Comparison of ENCODE assay signal across 1 cellular context in the genomic region with DNA sequence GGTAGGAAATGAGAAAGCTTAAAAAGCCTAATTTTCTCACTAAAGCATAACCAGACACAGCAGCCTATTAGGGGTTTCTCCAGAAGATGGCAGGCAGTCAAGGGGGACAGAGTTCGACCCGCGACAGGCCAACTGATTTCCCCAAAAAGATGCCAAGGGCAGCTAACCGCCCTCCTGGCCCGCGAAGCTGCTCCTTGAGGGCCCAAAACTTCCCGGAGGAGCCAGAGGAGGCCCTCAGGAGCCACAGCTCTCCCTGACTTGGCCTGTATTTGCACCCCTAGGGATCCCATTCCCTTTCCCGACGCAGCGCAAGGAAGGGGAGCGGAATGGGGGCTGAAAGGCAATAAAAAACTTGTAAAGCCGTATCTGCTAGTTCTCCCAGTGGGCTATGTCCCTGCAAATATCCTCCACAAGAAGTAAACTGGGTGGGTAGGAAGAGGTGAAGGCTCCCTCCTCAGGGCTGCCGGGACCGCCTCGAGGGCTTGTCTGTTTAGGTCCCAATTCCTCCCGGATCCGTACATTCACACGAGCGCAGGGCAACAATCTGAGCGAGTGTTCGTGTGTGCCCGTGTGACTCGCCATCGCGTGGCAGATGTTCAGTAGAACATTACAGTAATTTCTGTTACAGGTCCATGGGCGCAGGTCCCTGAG.
TF ChIP-seq lines count a peak whose summit lies in the region.

No MANE protein-coding gene starts in this region.

TF ChIP-seq in HepG2, 621 proteins besides CTCF, POLR2A, EP300 and RAD21 (continued from another document and continues in another):
- no peak; the same call in 1 of the 2 replicates for TF ChIP-seq ETV6 (CRISPR knock-in tag; conservative IDR thresholded peaks at IDR 0.05)
- TF ChIP-seq NFE2L1 (CRISPR knock-in tag; IDR thresholded peaks at IDR 0.05; ENCODE audit: borderline replicate concordance): 0 out of 2 replicates have a peak, but pooled peaks have one; percentile 54
- no peak for TF ChIP-seq CHD2 (IDR thresholded peaks at IDR 0.05; ENCODE audit: low read depth, low read length)
- peak; percentile 76 for TF ChIP-seq PRPF4 (IDR thresholded peaks at IDR 0.05; ENCODE audit: low read depth, low read length, poor library complexity, severe bottlenecking)
- no peak for TF ChIP-seq ZNF674 (CRISPR knock-in tag; IDR thresholded peaks at IDR 0.05; ENCODE audit: low read depth)
- no peak for TF ChIP-seq ZNF747 (CRISPR knock-in tag; IDR thresholded peaks at IDR 0.05; ENCODE audit: borderline replicate concordance)
- 0 out of 4 replicates have a peak, but pooled peaks of 1 of the 2 experiments have one; percentile 1 for TF ChIP-seq MAFK (conservative IDR thresholded peaks at IDR 0.05 in 1 of 2, IDR thresholded peaks at IDR 0.05 in 1 of 2; ENCODE audit: low read length in 2 of 2)
- TF ChIP-seq, protein P1, sequence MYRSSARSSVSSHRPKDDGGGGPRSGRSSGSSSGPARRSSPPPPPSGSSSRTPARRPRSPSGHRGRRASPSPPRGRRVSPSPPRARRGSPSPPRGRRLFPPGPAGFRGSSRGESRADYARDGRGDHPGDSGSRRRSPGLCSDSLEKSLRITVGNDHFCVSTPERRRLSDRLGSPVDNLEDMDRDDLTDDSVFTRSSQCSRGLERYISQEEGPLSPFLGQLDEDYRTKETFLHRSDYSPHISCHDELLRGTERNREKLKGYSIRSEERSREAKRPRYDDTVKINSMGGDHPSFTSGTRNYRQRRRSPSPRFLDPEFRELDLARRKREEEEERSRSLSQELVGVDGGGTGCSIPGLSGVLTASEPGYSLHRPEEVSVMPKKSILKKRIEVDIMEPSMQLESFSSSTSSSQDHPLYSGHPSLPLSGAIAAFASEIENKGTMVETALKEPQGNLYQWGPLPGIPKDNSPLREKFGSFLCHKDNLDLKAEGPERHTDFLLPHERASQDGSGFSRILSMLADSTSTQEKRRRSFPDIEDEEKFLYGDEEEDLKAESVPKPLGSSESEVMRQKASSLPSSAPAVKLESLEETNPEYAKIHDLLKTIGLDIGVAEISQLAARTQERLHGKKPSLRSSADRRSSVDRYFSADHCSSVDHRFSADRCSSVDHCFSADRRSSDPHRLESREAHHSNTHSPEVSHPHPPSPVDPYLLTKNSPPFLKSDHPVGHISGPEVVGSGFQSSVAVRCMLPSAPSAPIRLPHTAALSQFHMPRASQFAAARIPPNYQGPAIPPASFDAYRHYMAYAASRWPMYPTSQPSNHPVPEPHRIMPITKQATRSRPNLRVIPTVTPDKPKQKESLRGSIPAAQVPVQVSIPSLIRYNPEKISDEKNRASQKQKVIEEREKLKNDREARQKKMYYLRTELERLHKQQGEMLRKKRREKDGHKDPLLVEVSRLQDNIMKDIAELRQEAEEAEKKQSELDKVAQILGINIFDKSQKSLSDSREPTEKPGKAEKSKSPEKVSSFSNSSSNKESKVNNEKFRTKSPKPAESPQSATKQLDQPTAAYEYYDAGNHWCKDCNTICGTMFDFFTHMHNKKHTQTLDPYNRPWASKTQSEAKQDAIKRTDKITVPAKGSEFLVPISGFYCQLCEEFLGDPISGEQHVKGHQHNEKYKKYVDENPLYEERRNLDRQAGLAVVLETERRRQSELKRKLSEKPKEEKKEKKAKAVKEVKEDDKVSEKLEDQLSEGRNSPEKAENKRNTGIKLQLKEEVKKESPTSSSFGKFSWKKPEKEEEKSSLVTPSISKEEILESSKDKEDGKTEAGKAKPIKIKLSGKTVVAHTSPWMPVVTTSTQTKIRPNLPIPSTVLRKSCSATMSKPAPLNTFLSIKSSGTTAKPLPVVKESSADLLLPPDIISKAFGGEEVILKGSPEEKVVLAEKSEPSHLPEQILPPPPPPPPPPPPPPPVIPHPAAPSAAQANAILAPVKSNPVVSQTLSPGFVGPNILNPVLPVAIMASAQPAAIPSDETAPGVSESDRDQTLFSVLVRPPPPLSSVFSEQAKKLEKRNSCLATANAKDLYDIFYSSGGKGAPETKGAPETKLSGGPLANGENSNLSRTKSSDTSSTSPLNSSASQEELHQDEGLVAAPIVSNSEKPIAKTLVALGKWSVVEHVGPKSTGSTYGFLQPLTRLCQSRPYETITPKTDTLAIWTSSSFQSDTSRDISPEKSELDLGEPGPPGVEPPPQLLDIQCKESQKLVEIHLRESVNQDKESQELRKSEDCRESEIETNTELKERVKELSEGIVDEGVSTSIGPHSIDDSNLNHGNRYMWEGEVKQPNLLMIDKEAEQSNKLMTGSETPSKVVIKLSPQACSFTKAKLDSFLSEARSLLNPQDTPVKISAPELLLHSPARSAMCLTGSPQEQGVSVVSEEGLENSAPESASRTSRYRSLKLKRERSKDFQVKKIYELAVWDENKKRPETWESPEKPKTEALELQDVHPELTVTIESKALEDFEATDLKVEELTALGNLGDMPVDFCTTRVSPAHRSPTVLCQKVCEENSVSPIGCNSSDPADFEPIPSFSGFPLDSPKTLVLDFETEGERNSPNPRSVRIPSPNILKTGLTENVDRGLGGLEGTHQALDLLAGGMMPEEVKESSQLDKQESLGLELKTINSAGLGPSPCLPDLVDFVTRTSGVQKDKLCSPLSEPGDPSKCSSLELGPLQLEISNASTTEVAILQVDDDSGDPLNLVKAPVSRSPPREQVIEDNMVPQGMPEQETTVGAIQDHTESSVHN (CRISPR knock-in tag; IDR thresholded peaks at IDR 0.05): peak; percentile 78; the same call in 1 of the 2 replicates
- TF ChIP-seq DPF2 (CRISPR knock-in tag; IDR thresholded peaks at IDR 0.05; ENCODE audit: borderline replicate concordance, low read depth): no peak
- TF ChIP-seq FOXC1 (CRISPR knock-in tag; IDR thresholded peaks at IDR 0.05; ENCODE audit: borderline replicate concordance): no peak
- TF ChIP-seq ZNF225 (CRISPR knock-in tag; IDR thresholded peaks at IDR 0.05): no peak
- TF ChIP-seq RFX1 (IDR thresholded peaks at IDR 0.05): no peak
- TF ChIP-seq ELF1 (CRISPR knock-in tag; IDR thresholded peaks at IDR 0.05): no peak
- TF ChIP-seq PAF1 (CRISPR knock-in tag; IDR thresholded peaks at IDR 0.05): peak; percentile 41; the same call in 1 of the 2 replicates
- TF ChIP-seq, protein P2, sequence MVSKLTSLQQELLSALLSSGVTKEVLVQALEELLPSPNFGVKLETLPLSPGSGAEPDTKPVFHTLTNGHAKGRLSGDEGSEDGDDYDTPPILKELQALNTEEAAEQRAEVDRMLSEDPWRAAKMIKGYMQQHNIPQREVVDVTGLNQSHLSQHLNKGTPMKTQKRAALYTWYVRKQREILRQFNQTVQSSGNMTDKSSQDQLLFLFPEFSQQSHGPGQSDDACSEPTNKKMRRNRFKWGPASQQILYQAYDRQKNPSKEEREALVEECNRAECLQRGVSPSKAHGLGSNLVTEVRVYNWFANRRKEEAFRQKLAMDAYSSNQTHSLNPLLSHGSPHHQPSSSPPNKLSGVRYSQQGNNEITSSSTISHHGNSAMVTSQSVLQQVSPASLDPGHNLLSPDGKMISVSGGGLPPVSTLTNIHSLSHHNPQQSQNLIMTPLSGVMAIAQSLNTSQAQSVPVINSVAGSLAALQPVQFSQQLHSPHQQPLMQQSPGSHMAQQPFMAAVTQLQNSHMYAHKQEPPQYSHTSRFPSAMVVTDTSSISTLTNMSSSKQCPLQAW (CRISPR knock-in tag; IDR thresholded peaks at IDR 0.05): no peak
- no peak for TF ChIP-seq ZSCAN29 (CRISPR knock-in tag; conservative IDR thresholded peaks at IDR 0.05)
- no peak for TF ChIP-seq EZH2 (conservative IDR thresholded peaks at IDR 0.05; ENCODE audit: low read depth, low read length)
- TF ChIP-seq KDM3A (CRISPR knock-in tag; IDR thresholded peaks at IDR 0.05; ENCODE audit: low read depth): no peak
- no peak for TF ChIP-seq TCF12 (IDR thresholded peaks at IDR 0.05)
- no peak for TF ChIP-seq TCF12 (CRISPR knock-in tag; IDR thresholded peaks at IDR 0.05)
- no peak; the same call in 1 of the 2 replicates for TF ChIP-seq ZBTB46 (CRISPR knock-in tag; IDR thresholded peaks at IDR 0.05; ENCODE audit: borderline replicate concordance)
- no peak for TF ChIP-seq NBN (conservative IDR thresholded peaks at IDR 0.05)
- TF ChIP-seq DZIP1 (CRISPR knock-in tag; IDR thresholded peaks at IDR 0.05): peak; percentile 6; the same call in 1 of the 2 replicates
- TF ChIP-seq, protein P3, sequence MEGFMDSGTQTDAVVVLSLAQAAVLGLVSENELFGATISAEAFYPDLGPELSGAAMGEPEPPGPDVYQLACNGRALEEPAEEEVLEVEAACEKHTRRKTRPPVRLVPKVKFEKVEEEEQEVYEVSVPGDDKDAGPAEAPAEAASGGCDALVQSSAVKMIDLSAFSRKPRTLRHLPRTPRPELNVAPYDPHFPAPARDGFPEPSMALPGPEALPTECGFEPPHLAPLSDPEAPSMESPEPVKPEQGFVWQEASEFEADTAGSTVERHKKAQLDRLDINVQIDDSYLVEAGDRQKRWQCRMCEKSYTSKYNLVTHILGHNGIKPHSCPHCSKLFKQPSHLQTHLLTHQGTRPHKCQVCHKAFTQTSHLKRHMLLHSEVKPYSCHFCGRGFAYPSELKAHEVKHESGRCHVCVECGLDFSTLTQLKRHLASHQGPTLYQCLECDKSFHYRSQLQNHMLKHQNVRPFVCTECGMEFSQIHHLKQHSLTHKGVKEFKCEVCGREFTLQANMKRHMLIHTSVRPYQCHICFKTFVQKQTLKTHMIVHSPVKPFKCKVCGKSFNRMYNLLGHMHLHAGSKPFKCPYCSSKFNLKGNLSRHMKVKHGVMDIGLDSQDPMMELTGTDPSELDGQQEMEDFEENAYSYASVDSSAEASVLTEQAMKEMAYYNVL (CRISPR knock-in tag; IDR thresholded peaks at IDR 0.05; ENCODE audit: borderline replicate concordance): peak; percentile 13
- no peak for TF ChIP-seq ZNF432 (CRISPR knock-in tag; IDR thresholded peaks at IDR 0.05; ENCODE audit: borderline replicate concordance)
- TF ChIP-seq TEAD2 (CRISPR knock-in tag; IDR thresholded peaks at IDR 0.05): no peak
- no peak for TF ChIP-seq TAF15 (IDR thresholded peaks at IDR 0.05; ENCODE audit: low read depth, low read length, poor library complexity, severe bottlenecking)
- no peak for TF ChIP-seq ZNF180 (CRISPR knock-in tag; IDR thresholded peaks at IDR 0.05; ENCODE audit: borderline replicate concordance, low read depth)
- TF ChIP-seq HNRNPUL1 (IDR thresholded peaks at IDR 0.05; ENCODE audit: low read depth, low read length): no peak
- TF ChIP-seq ZFP41 (CRISPR knock-in tag; IDR thresholded peaks at IDR 0.05; ENCODE audit: borderline replicate concordance): 0 out of 2 replicates have a peak, but pooled peaks have one; percentile 69
- no peak for TF ChIP-seq SAFB2 (CRISPR knock-in tag; IDR thresholded peaks at IDR 0.05; ENCODE audit: borderline replicate concordance, low read depth)
- TF ChIP-seq AKAP8 (CRISPR knock-in tag; IDR thresholded peaks at IDR 0.05): no peak; the same call in 1 of the 2 replicates
- no peak for TF ChIP-seq ELF4 (CRISPR knock-in tag; IDR thresholded peaks at IDR 0.05; ENCODE audit: borderline replicate concordance)
- no peak for TF ChIP-seq ZNF496 (CRISPR knock-in tag; IDR thresholded peaks at IDR 0.05; ENCODE audit: insufficient replicate concordance)
- no peak for TF ChIP-seq ZNF24 (IDR thresholded peaks at IDR 0.05)
- no peak for TF ChIP-seq ARNTL (CRISPR knock-in tag; IDR thresholded peaks at IDR 0.05)
- TF ChIP-seq GTF2F1 (IDR thresholded peaks at IDR 0.05; ENCODE audit: low read length): no peak
- 0 out of 2 replicates have a peak, but pooled peaks have one; percentile 18 for TF ChIP-seq FUBP1 (CRISPR knock-in tag; IDR thresholded peaks at IDR 0.05; ENCODE audit: borderline replicate concordance)
- TF ChIP-seq HDAC1 (CRISPR knock-in tag; IDR thresholded peaks at IDR 0.05): no peak
- no peak for TF ChIP-seq IKZF1 (IDR thresholded peaks at IDR 0.05)
- TF ChIP-seq, protein P4, sequence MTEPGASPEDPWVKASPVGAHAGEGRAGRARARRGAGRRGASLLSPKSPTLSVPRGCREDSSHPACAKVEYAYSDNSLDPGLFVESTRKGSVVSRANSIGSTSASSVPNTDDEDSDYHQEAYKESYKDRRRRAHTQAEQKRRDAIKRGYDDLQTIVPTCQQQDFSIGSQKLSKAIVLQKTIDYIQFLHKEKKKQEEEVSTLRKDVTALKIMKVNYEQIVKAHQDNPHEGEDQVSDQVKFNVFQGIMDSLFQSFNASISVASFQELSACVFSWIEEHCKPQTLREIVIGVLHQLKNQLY (CRISPR knock-in tag; IDR thresholded peaks at IDR 0.05): no peak
- no peak for TF ChIP-seq ZSCAN25 (CRISPR knock-in tag; IDR thresholded peaks at IDR 0.05)
- no peak for TF ChIP-seq DMAP1 (CRISPR knock-in tag; IDR thresholded peaks at IDR 0.05)
